In the genomic region with DNA sequence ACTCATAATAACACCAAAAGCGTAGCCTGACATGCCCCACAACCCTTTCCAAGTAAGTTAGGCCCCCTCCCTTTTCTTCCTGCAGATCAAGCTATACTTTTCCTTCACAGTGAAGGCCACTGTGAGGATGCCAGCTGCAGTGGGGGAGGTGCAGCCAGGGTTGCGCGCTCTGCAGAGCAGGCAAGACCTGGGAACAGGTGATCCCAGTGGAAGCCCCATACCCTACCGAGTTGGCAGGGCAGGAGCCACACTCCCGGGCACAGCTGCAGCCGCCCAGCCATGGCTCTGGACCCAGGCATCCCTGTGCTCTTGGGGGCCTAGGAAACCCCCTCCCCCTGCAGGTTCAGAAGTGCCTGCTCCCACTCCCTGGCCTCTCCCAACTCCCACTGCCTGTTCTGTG, we compare ENCODE assay signal across 25 cellular contexts.
"Had no signal": no experiment of that assay in that cellular context is flagged by ENCODE, and none has a peak within 500 bp of the region (broad histone marks: within the 10 kb centered on the region; RNA-seq: fewer than 3 reads in every experiment).

No MANE protein-coding gene starts in this region.

- DNase-seq: activated B cell treated with CpG ODN at 0.5 μM for 24 hours; activated CD4-positive, alpha-beta T cell treated with anti-CD3 and anti-CD28 coated beads, Interleukin-2, amount 50 U/mL, for 1 hour; activated CD8-positive, alpha-beta memory T cell treated with anti-CD3 and anti-CD28 coated beads, Interleukin-2, amount 10 ng/mL, durations not matched to agents 7 days and 5 days; activated CD8-positive, alpha-beta T cell treated with anti-CD3 and anti-CD28 coated beads, Interleukin-2, amount 10 ng/mL, durations not matched to agents 7 days and 5 days; activated effector memory CD4-positive, alpha-beta T cell treated with Interleukin-2 at 50 U/mL for 16 hours; activated naive CD4-positive, alpha-beta T cell treated with Interleukin-2 at 50 U/mL for 16 hours; activated T-cell treated with anti-CD3 and anti-CD28 coated beads, Interleukin-2, amount 50 U/mL, for 72 hours; caudate nucleus; dermis blood vessel endothelial cell; effector CD4-positive, alpha-beta T cell; esophagus squamous epithelium; islet precursor cell; left ventricle myocardium superior; nephron progenitor cell; retina; sigmoid colon; small intestine; stimulated activated CD4-positive, alpha-beta T cell treated with anti-CD3 and anti-CD28 coated beads, Interleukin-4, amount 100 ng/mL, for 24 hours; stimulated activated naive CD8-positive, alpha-beta T cell treated with anti-CD3 and anti-CD28 coated beads, Interleukin-15, amount 100 ng/mL, for 72 hours; substantia nigra; T1000; uterus had no signal

- ATAC-seq: activated CD8-positive, alpha-beta T cell treated with anti-CD3 and anti-CD28 coated beads, Interleukin-2, amount 10 ng/mL, durations not matched to agents 7 days and 5 days; left ventricle myocardium superior; pancreas; stimulated activated memory B cell treated with anti-CD40 and anti-IgM and Interleukin-4, amounts not matched to agents 10 μg/mL and 1 μg/mL and 100 μg/mL, for 72 hours; stimulated activated naive CD8-positive, alpha-beta T cell treated with anti-CD3 and anti-CD28 coated beads, Interleukin-15, amount 100 ng/mL, for 72 hours had no signal

- H3K27ac ChIP-seq: esophagus squamous epithelium, pancreas, prostate gland, sigmoid colon, uterus had no signal

- H3K36me3 ChIP-seq: uterus had no signal

- H3K4me3 ChIP-seq: esophagus squamous epithelium, pancreas, prostate gland, sigmoid colon, uterus had no signal

- H3K27me3 ChIP-seq: esophagus squamous epithelium, pancreas, sigmoid colon, uterus had no signal

- H3K9me3 ChIP-seq: esophagus squamous epithelium, pancreas, prostate gland, sigmoid colon, uterus had no signal
